13 cellular contexts compared by ENCODE assay signal in the genomic region with DNA sequence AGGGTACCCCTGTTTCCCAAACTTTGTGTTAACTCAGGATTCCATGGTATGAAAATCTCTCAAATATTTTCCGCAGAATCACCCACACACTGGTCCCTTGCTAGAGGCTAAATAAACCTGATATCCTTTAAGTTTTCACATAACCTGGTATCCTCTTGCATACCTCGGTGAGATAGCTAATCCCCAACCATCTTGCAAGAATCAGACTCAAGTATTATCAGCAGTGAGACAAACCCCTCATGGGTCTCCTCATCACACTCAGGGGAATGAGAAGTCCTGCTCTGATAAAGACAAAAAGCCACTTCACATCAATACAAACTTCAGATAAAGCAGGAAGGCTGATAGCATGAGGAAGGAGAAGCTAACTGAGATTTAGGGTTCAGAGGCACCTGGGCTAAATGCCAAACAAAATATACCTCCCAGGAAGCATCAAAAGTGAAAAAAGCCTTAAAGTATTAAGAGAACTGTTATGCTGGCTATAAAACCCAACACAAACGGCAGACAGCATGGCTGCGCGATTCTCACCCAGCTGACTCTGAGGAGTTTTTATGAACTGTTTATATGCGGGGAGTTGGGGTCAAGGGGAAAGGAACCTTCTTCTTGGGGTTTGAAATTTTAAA.
DNase-seq lines count a peak whose midpoint lies in the region; ATAC-seq and TF ChIP-seq lines count a peak whose summit lies in the region.
"Had no signal": no experiment of that assay in that cellular context is flagged by ENCODE, and none has a peak within 500 bp of the region (broad histone marks: within the 10 kb centered on the region; RNA-seq: fewer than 3 reads in every experiment).

No MANE protein-coding gene starts in this region.

- no peak for ATAC-seq in GM19463 (IDR thresholded peaks at IDR 0.05; ENCODE audit: unreplicated experiment)

- H3K27me3 ChIP-seq in cardiac muscle cell (no peaks in the 10 kb centered on the region), right atrium auricular region (no peaks in the 10 kb centered on the region)

- H3K27ac ChIP-seq in cardiac muscle cell (peak overlapping the region; percentile 16), right atrium auricular region (no peak overlapping the region), VCaP (0 out of 2 replicates have a peak overlapping the region, but pooled peaks have one; percentile 23), RWPE1 (no peak overlapping the region)
- H3K27ac ChIP-seq: HL-60 had no signal

- TF ChIP-seq CTCF in cardiac muscle cell (IDR thresholded peaks at IDR 0.05; ENCODE audit: low read depth, low read length) (no peak), right atrium auricular region (IDR thresholded peaks at IDR 0.05) (no peak), VCaP (conservative IDR thresholded peaks at IDR 0.05) (no peak), RWPE1 (conservative IDR thresholded peaks at IDR 0.05; ENCODE audit: low read depth) (no peak)

- H3K4me1 Mint-ChIP-seq in activated naive CD4-positive, alpha-beta T cell treated with anti-CD3 and anti-CD28 coated beads, Interleukin-2, amount 10 ng/mL, durations not matched to agents 7 days and 5 days: peaks cover 24% of the 10 kb centered on the region

- H3K4me1 ChIP-seq in cardiac muscle cell (ENCODE audit: low read depth): peaks cover 13% of the 10 kb centered on the region
- peaks cover 0 to 16% of the 10 kb centered on the region in 2 donors for H3K4me1 ChIP-seq in right atrium auricular region

- H3K9me3 ChIP-seq in cardiac muscle cell (ENCODE audit: low read depth) (no peaks in the 10 kb centered on the region), right atrium auricular region (peaks cover 0 to 3% of the 10 kb centered on the region in 2 donors)
- H3K9me3 ChIP-seq: SK-N-SH had no signal

- DNase-seq in cardiac muscle cell (ENCODE audit: low read depth in 1 of 2, low spot score in 1 of 2): peak in 1 of 2 donors; percentile 32
- DNase-seq in right atrium auricular region (ENCODE audit: low spot score): no peak
- peak; percentile 72 for DNase-seq in iris pigment epithelial cell (ENCODE audit: low read depth)
- DNase-seq in activated naive CD4-positive, alpha-beta T cell treated with anti-CD3 and anti-CD28 coated beads, Interleukin-2, amount 10 ng/mL, durations not matched to agents 7 days and 5 days: no peak
- no peak for DNase-seq in RWPE1 (ENCODE audit: low spot score)
- DNase-seq: CD4-positive, alpha-beta memory T cell; NCI-H1436 treated with DMSO at 0.1 percent for 48 hours; NCI-H2029; Right ventricle myocardium superior; SK-N-SH had no signal

- H3K36me3 ChIP-seq in cardiac muscle cell (no peaks in the 10 kb centered on the region), right atrium auricular region (no peaks in the 10 kb centered on the region)

- no peak overlapping the region for H3K4me3 Mint-ChIP-seq in activated naive CD4-positive, alpha-beta T cell treated with anti-CD3 and anti-CD28 coated beads, Interleukin-2, amount 10 ng/mL, durations not matched to agents 7 days and 5 days

- POLR2A ChIA-PET in RWPE1 (lab: Yijun Ruan, JAX; ENCODE audit: low non-redundant PET): no interaction called here

- H3K9me3 Mint-ChIP-seq in activated naive CD4-positive, alpha-beta T cell treated with anti-CD3 and anti-CD28 coated beads, Interleukin-2, amount 10 ng/mL, durations not matched to agents 7 days and 5 days: peaks cover 26% of the 10 kb centered on the region

- H3K27me3 Mint-ChIP-seq in activated naive CD4-positive, alpha-beta T cell treated with anti-CD3 and anti-CD28 coated beads, Interleukin-2, amount 10 ng/mL, durations not matched to agents 7 days and 5 days: no peaks in the 10 kb centered on the region
- H3K27me3 Mint-ChIP-seq: CD4-positive, alpha-beta memory T cell had no signal

- H3K4me3 ChIP-seq in cardiac muscle cell (no peak overlapping the region), right atrium auricular region (no peak overlapping the region)

- H3K36me3 Mint-ChIP-seq in activated naive CD4-positive, alpha-beta T cell treated with anti-CD3 and anti-CD28 coated beads, Interleukin-2, amount 10 ng/mL, durations not matched to agents 7 days and 5 days: peaks cover 45% of the 10 kb centered on the region

- no peak overlapping the region for H3K27ac Mint-ChIP-seq in activated naive CD4-positive, alpha-beta T cell treated with anti-CD3 and anti-CD28 coated beads, Interleukin-2, amount 10 ng/mL, durations not matched to agents 7 days and 5 days
- H3K27ac Mint-ChIP-seq: CD4-positive, alpha-beta memory T cell had no signal

- CTCF ChIA-PET in activated naive CD4-positive, alpha-beta T cell treated with anti-CD3 and anti-CD28 coated beads, Interleukin-2, amount 10 ng/mL, durations not matched to agents 7 days and 5 days (lab: Charles Lee): interaction anchor here (0.6 kb wide), 1 partner anchor 270 kb away, joined by 3 read pairs; no protein-coding TSS in a partner anchor
- CTCF ChIA-PET in RWPE1 (lab: Yijun Ruan, JAX): no interaction called here

Comparison
In these comparisons a context has a peak if more than half of its experiments do, and no peak if none do; other contexts are left out.
1. H3K27ac ChIP-seq: peak in cardiac muscle cell (single experiment) and VCaP (single experiment); none in right atrium auricular region (0 of 2) and RWPE1 (single experiment).